Comparison of ENCODE assay signal across 9 cellular contexts in the genomic region with DNA sequence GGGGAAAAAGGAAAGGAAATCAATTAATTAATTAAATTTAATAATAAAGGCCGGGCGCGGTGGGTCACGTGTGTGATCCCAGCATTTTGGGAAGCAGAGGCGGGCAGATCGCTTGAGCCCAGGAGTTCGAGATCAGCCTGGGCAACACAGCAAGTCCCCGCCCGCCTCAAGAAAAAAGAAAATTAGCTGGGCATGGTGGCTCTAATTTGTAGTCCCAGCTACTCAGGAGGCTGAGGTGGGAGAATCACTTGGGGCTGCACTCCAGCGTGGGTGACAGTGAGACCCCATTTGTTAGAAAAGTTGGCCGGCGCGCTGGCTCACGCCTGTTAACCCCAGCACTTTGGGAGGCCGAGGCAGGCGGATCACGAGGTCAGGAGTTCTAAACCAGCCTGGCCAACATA. TPM values are rescaled to one million over a fixed set of nuclear protein-coding genes. Genes with fewer than 3 reads are reported as not detected.
DNase-seq lines count a peak whose midpoint lies in the region; TF ChIP-seq lines count a peak whose summit lies in the region.
"Had no signal": no experiment of that assay in that cellular context is flagged by ENCODE, and none has a peak within 500 bp of the region (broad histone marks: within the 10 kb centered on the region; RNA-seq: fewer than 3 reads in every experiment).

No MANE protein-coding gene starts in this region.

- H3K27ac ChIP-seq in HUES48 (ENCODE audit: low read depth, low read length) = peak overlapping the region; percentile 82
- peak overlapping the region in 6 of 8 donors; percentile 67 to 88 (median 86) for H3K27ac ChIP-seq in spleen

- H3K9ac ChIP-seq in HUES48 (ENCODE audit: low read depth, low read length) = no peak overlapping the region

- H3K4me3 Mint-ChIP-seq in activated naive CD4-positive, alpha-beta T cell treated with anti-CD3 and anti-CD28 coated beads, Interleukin-2, amount 50 U/mL, for 24 hours = peak overlapping the region; percentile 85

- H3K27me3 Mint-ChIP-seq in activated naive CD4-positive, alpha-beta T cell treated with anti-CD3 and anti-CD28 coated beads, Interleukin-2, amount 50 U/mL, for 24 hours = no peaks in the 10 kb centered on the region

- DNase-seq in spleen = peak; percentile 56
- DNase-seq in LoVo (ENCODE audit: low spot score) = no peak
- DNase-seq in NCI-H2227 treated with DMSO at 0.1 percent for 48 hours (lab: John Stamatoyannopoulos, UW) = no peak
- DNase-seq in islet precursor cell = no peak
- DNase-seq in UCSD-AML1 (lab: John Stamatoyannopoulos, UW; ENCODE audit: unreplicated experiment) = no peak
- DNase-seq: cortex of kidney had no signal

- no peak for TF ChIP-seq POLR2A in spleen (IDR thresholded peaks at IDR 0.05)

- TF ChIP-seq CTCF in spleen (IDR thresholded peaks at IDR 0.05 in 8 of 11, conservative IDR thresholded peaks at IDR 0.05 in 3 of 11) = no peak

- 70 to 87% (median 78%) methylated on average over 17 of the region's 17 CpGs for WGBS in spleen, 5 donors

- H3K9me3 Mint-ChIP-seq in activated naive CD4-positive, alpha-beta T cell treated with anti-CD3 and anti-CD28 coated beads, Interleukin-2, amount 50 U/mL, for 24 hours = no peaks in the 10 kb centered on the region

- peaks cover 7% of the 10 kb centered on the region for H3K36me3 Mint-ChIP-seq in activated naive CD4-positive, alpha-beta T cell treated with anti-CD3 and anti-CD28 coated beads, Interleukin-2, amount 50 U/mL, for 24 hours

- peaks cover 28% of the 10 kb centered on the region for H3K4me1 Mint-ChIP-seq in activated naive CD4-positive, alpha-beta T cell treated with anti-CD3 and anti-CD28 coated beads, Interleukin-2, amount 50 U/mL, for 24 hours

- H3K9me3 ChIP-seq in HUES48 (ENCODE audit: control insufficient read depth, insufficient read depth, low read length) (no peaks in the 10 kb centered on the region), spleen (no peaks in the 10 kb centered on the region)

- peak overlapping the region; percentile 81 for H3K4me3 ChIP-seq in HUES48 (ENCODE audit: low read depth, low read length)
- peak overlapping the region; percentile 85 for H3K4me3 ChIP-seq in iPS-11a (ENCODE audit: low read depth, low read length)
- H3K4me3 ChIP-seq in spleen = peak overlapping the region; percentile 54 to 83 (median 70)

- H3K27me3 ChIP-seq in HUES48 (ENCODE audit: control insufficient read depth, insufficient read depth, low read length) (no peaks in the 10 kb centered on the region), spleen (replicated peaks in 1 of 7) (no peaks in the 10 kb centered on the region)

- H3K36me3 ChIP-seq in HUES48 (ENCODE audit: control insufficient read depth, insufficient read depth, low read length) (peaks cover 37% of the 10 kb centered on the region), spleen (peaks cover 0 to 61% (median 29%) of the 10 kb centered on the region in 6 donors)

- H3K27ac Mint-ChIP-seq in activated naive CD4-positive, alpha-beta T cell treated with anti-CD3 and anti-CD28 coated beads, Interleukin-2, amount 50 U/mL, for 24 hours = peak overlapping the region; percentile 94

- intact Hi-C loops in spleen (cut with DNase I; ENCODE audit: low total_unique reads) = no loop called here

- H3K4me1 ChIP-seq in HUES48 (ENCODE audit: control insufficient read depth, insufficient read depth, low read length) (peaks cover 13% of the 10 kb centered on the region), spleen (peaks cover 8 to 83% (median 58%) of the 10 kb centered on the region in 6 donors)

RNA-seq across cellular contexts. Expression of gene CD320, which starts 0.7 kb away (rescaled TPM):
- total RNA-seq in spleen = 100 to 1,000 TPM in 1 of 7 donors, 10 to 100 TPM in 6; 35.8 to 131 (median 73.3) TPM
- polyA plus RNA-seq in spleen = 10 to 100 TPM; 26.6 to 34.3 (median 28.1) TPM

RNA-seq across cellular contexts. Expression of gene NDUFA7, which starts 12.3 kb away (rescaled TPM):
- 10 to 100 TPM; 14.6 to 43.2 (median 28.0) TPM for total RNA-seq in spleen
- 100 to 1,000 TPM in 1 of 3 donors, 10 to 100 TPM in 2; 95.1 to 131 (median 99.6) TPM for polyA plus RNA-seq in spleen

RNA-seq across cellular contexts. Expression of gene RPS28, which starts 12.4 kb away (rescaled TPM):
- 1,000 to 10,000 TPM in 4 of 7 donors, 100 to 1,000 TPM in 3; 356 to 1,972 (median 1,411) TPM for total RNA-seq in spleen
- polyA plus RNA-seq in spleen = 1,000 to 10,000 TPM; 1,207 to 2,442 (median 2,131) TPM

RNA-seq across cellular contexts. Expression of gene KANK3, which starts 34.2 kb away (rescaled TPM):
- 10 to 100 TPM; 42.2 to 84.6 (median 54.6) TPM for total RNA-seq in spleen
- 10 to 100 TPM; 14.0 to 66.7 (median 50.3) TPM for polyA plus RNA-seq in spleen

RNA-seq across cellular contexts. Expression of gene ANGPTL4, which starts 55.1 kb away (rescaled TPM):
- total RNA-seq in spleen = 10 to 100 TPM in 4 of 7 donors, 1 to 10 TPM in 3; 1.8 to 28.3 (median 11.8) TPM
- polyA plus RNA-seq in spleen = 1 to 10 TPM; 7.4 to 8.5 (median 7.8) TPM
